16 cellular contexts compared by ENCODE assay signal in the genomic region with DNA sequence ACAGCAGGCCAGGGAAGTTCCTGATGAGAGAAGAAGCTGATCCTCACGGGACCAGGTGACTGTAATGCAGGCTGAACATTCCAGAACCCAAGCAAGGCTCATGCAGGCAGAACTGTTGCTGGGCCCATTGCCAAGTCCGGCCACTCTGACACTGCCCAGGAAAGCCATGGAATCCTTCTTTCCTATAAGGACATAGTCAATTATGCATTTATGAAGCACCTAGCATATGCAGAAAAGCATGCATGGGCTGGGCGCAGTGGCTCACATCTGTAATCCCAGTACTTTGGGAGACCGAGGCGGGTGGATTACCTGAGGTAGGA.
DNase-seq lines count a peak whose midpoint lies in the region; ATAC-seq and TF ChIP-seq lines count a peak whose summit lies in the region.
"Had no signal": no experiment of that assay in that cellular context is flagged by ENCODE, and none has a peak within 500 bp of the region (broad histone marks: within the 10 kb centered on the region; RNA-seq: fewer than 3 reads in every experiment).

No MANE protein-coding gene starts in this region.

- no peak overlapping the region for H3K4me3 ChIP-seq in heart right ventricle
- H3K4me3 ChIP-seq in right cardiac atrium (ENCODE audit: low read length): no peak overlapping the region
- H3K4me3 ChIP-seq in thyroid gland (replicated peaks in 1 of 3): no peak overlapping the region
- H3K4me3 ChIP-seq: GM23338, HAP-1 had no signal

- no peak for TF ChIP-seq POLR2A in thyroid gland (IDR thresholded peaks at IDR 0.05)

- intact Hi-C loops in heart right ventricle (cut with DNase I): loop anchor here in 4 of 10 donors (5.0 to 10.0 kb wide), 4 partner anchors 85 to 172 kb away; a partner anchor contains a TSS
- intact Hi-C loops in left cardiac atrium (cut with DNase I): no loop called here
- intact Hi-C loops in right cardiac atrium (cut with DNase I): no loop called here
- intact Hi-C loops in thyroid gland (cut with DNase I): no loop called here

- DNase-seq in heart right ventricle: no peak
- no peak for DNase-seq in left cardiac atrium
- peak; percentile 15 for DNase-seq in glomerular visceral epithelial cell (ENCODE audit: extremely low spot score)
- DNase-seq in right cardiac atrium: peak in 1 of 3 donors; percentile 68
- peak; percentile 35 to 46 for DNase-seq in thyroid gland
- no peak for DNase-seq in omental fat pad (ENCODE audit: low spot score)
- no peak for DNase-seq in GM10248 (ENCODE audit: extremely low spot score)
- DNase-seq: Calu3; CD4-positive, alpha-beta memory T cell; COR-L47; DMS53; DMS79 treated with DMSO at 0.1 percent for 48 hours; GF-D8; HFFc6 had no signal

- WGBS in heart right ventricle, 2 donors: 72 to 80% methylated on average over 5 of the region's 5 CpGs
- 80% methylated on average over 5 of the region's 5 CpGs for WGBS in right cardiac atrium
- 73 to 82% methylated on average over 5 of the region's 5 CpGs for WGBS in thyroid gland, 2 donors

- POLR2A ChIA-PET in GM10248 (lab: Yijun Ruan, JAX): no interaction called here

- H3K27ac ChIP-seq in heart right ventricle (peak overlapping the region in 8 of 10 donors; percentile 12 to 81 (median 58)), right cardiac atrium (ENCODE audit: low read length) (peak overlapping the region; percentile 38), thyroid gland (no peak overlapping the region)

- ATAC-seq in heart right ventricle (no peak), left cardiac atrium (no peak), right cardiac atrium (no peak), omental fat pad (ENCODE audit: low FRiP score) (no peak)

- H3K27me3 ChIP-seq in heart right ventricle (no peaks in the 10 kb centered on the region), right cardiac atrium (ENCODE audit: control insufficient read depth, insufficient read depth) (no peaks in the 10 kb centered on the region), thyroid gland (no peaks in the 10 kb centered on the region)

- H3K4me1 ChIP-seq in heart right ventricle (peaks cover 0 to 26% (median 12%) of the 10 kb centered on the region in 9 donors), right cardiac atrium (ENCODE audit: control insufficient read depth, insufficient read depth, low read length) (peaks cover 7% of the 10 kb centered on the region), thyroid gland (peaks cover 8 to 12% of the 10 kb centered on the region in 2 donors)
- H3K4me1 ChIP-seq: HAP-1 had no signal

- no peaks in the 10 kb centered on the region for H3K36me3 ChIP-seq in heart right ventricle
- H3K36me3 ChIP-seq in thyroid gland: no peaks in the 10 kb centered on the region
- H3K36me3 ChIP-seq: HAP-1 had no signal

- H3K9me3 ChIP-seq in heart right ventricle (peaks cover 0 to 8% (median 0%) of the 10 kb centered on the region in 11 donors), right cardiac atrium (ENCODE audit: control insufficient read depth, low read length) (no peaks in the 10 kb centered on the region), thyroid gland (no peaks in the 10 kb centered on the region)
- H3K9me3 ChIP-seq: HAP-1 had no signal

- TF ChIP-seq CTCF in heart right ventricle (IDR thresholded peaks at IDR 0.05): no peak
- no peak for TF ChIP-seq CTCF in thyroid gland (IDR thresholded peaks at IDR 0.05)
- no peak for TF ChIP-seq CTCF in omental fat pad (IDR thresholded peaks at IDR 0.05)
- TF ChIP-seq CTCF in GM10248 (IDR thresholded peaks at IDR 0.05; ENCODE audit: control extremely low read depth, extremely low read depth, low read depth, missing control alignments): no peak

- CTCF ChIA-PET in GM10248 (lab: Yijun Ruan, JAX): no interaction called here

Comparison
In these comparisons a context has a peak if more than half of its experiments do, and no peak if none do; other contexts are left out.
1. DNase-seq: peak in glomerular visceral epithelial cell (single experiment) and thyroid gland (2 of 2); none in heart right ventricle (0 of 2), left cardiac atrium (single experiment), omental fat pad (single experiment) and GM10248 (single experiment).
2. H3K27ac ChIP-seq: peak in heart right ventricle (8 of 10) and right cardiac atrium (single experiment); none in thyroid gland (0 of 3).